24 cellular contexts compared by ENCODE assay signal in the genomic region with DNA sequence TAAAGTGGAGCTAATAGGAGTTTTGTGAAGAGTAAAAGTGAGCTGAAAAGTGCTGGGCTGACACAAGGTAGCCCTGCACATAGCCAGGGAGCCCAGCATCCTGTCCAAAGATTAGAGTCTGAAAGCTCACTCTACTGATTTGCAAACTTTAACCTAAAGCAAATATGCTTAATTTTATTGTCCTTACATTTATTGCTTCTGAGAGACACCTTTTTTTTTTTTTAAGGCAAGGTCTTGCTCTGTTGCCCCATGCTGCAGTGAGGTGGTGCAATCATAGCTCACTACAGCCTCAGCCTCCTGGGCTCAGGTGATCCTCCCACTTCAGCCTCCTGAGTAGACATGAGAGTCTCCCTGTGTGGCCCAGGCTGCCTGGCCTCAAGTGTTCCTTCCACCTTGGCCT. TPM values are rescaled to one million over a fixed set of nuclear protein-coding genes. Genes with fewer than 3 reads are reported as not detected.
DNase-seq lines count a peak whose midpoint lies in the region; ATAC-seq, FAIRE-seq and TF ChIP-seq lines count a peak whose summit lies in the region.
"Had no signal": no experiment of that assay in that cellular context is flagged by ENCODE, and none has a peak within 500 bp of the region (broad histone marks: within the 10 kb centered on the region; RNA-seq: fewer than 3 reads in every experiment).

No MANE protein-coding gene starts in this region.

- in situ Hi-C loops in HepG2 (cut with HindIII; ENCODE audit: extremely low pct_ligation_motif_present, low pct_unique_long_range_greater_than_20kb): no loop called here
- in situ Hi-C loops in transverse colon (cut with MboI; ENCODE audit: low pct_ligation_motif_present in 1 of 4, low pct_unique_long_range_greater_than_20kb in 1 of 4, low sequenced_read_pairs in 3 of 4): no loop called here

- H3K4me2 ChIP-seq in HepG2 (ENCODE audit: low read depth, low read length): no peak overlapping the region

- H3K36me3 ChIP-seq in HepG2 (replicated peaks in 1 of 2; ENCODE audit: control insufficient read depth in 1 of 2, insufficient read depth in 2 of 2, low read length in 2 of 2) (peaks cover 1 to 10% of the 10 kb centered on the region in 2 experiments; a peak in 1 of 5 replicates), right lobe of liver (peaks cover 0 to 18% (median 3%) of the 10 kb centered on the region in 4 donors), kidney (ENCODE audit: control insufficient read depth in 1 of 2, insufficient read depth in 2 of 2, low read length in 2 of 2) (peaks cover 3 to 7% of the 10 kb centered on the region in 2 donors), transverse colon (peaks cover 0 to 12% (median 3%) of the 10 kb centered on the region in 4 donors)

- peaks cover 27% of the 10 kb centered on the region for H3K4me1 ChIP-seq in HepG2 (ENCODE audit: insufficient read depth, low read length)
- peaks cover 0 to 32% (median 8%) of the 10 kb centered on the region in 4 donors for H3K4me1 ChIP-seq in right lobe of liver
- H3K4me1 ChIP-seq in kidney (ENCODE audit: control insufficient read depth in 1 of 2, insufficient read depth in 1 of 2, low read depth in 1 of 2, low read length in 2 of 2): peaks cover 31 to 34% of the 10 kb centered on the region in 2 donors
- peaks cover 19 to 50% (median 42%) of the 10 kb centered on the region in 4 donors for H3K4me1 ChIP-seq in transverse colon

- peak; percentile 60 for ATAC-seq in HepG2
- no peak for ATAC-seq in right lobe of liver
- no peak for ATAC-seq in GM21825 (IDR thresholded peaks at IDR 0.05; ENCODE audit: unreplicated experiment)
- ATAC-seq: CD8-positive, alpha-beta T cell; HCT116 had no signal

- POLR2A ChIA-PET in HepG2 (lab: Yijun Ruan, JAX) (interaction anchor here (0.7 to 1.6 kb wide), 2 partner anchors 16 to 122 kb away, joined by 3 to 4 read pairs; a partner anchor contains a TSS), RWPE1 (lab: Yijun Ruan, JAX; ENCODE audit: low non-redundant PET) (no interaction called here)

- no peak for TF ChIP-seq POLR2A in HepG2 (IDR thresholded peaks at IDR 0.05; ENCODE audit: insufficient read depth in 1 of 2, low read depth in 2 of 2, low read length in 2 of 2)
- TF ChIP-seq POLR2A in right lobe of liver (IDR thresholded peaks at IDR 0.05): no peak
- no peak for TF ChIP-seq POLR2A in transverse colon (IDR thresholded peaks at IDR 0.05)

- H3K9ac ChIP-seq in HepG2 (ENCODE audit: insufficient read depth, low read depth, low read length) (no peak overlapping the region), kidney (ENCODE audit: low read length in 2 of 2) (no peak overlapping the region)

- intact Hi-C loops in HepG2 (cut with micrococcal nuclease; ENCODE audit: unreplicated experiment) (no loop called here), right lobe of liver (cut with DNase I) (no loop called here), kidney (cut with DNase I) (no loop called here), transverse colon (cut with DNase I; ENCODE audit: low total_unique reads) (loop anchor here (10.0 kb wide), 1 partner anchor 47 kb away; a partner anchor contains a TSS)

- TF ChIP-seq RAD21 in HepG2 (CRISPR knock-in tag; IDR thresholded peaks at IDR 0.05): no peak

- no peak for TF ChIP-seq EP300 in HepG2 (IDR thresholded peaks at IDR 0.05; ENCODE audit: low read depth in 2 of 2, low read length in 2 of 2)
- TF ChIP-seq EP300 in HepG2 (CRISPR knock-in tag; IDR thresholded peaks at IDR 0.05; ENCODE audit: borderline replicate concordance): no peak
- no peak for TF ChIP-seq EP300 in transverse colon (IDR thresholded peaks at IDR 0.05; ENCODE audit: low read depth)

- H3K9me3 ChIP-seq in HepG2 (ENCODE audit: low read length) (no peaks in the 10 kb centered on the region), right lobe of liver (no peaks in the 10 kb centered on the region), kidney (ENCODE audit: control insufficient read depth in 1 of 2, low read length in 2 of 2) (no peaks in the 10 kb centered on the region), transverse colon (no peaks in the 10 kb centered on the region)

- TF ChIP-seq CTCF in HepG2 (CRISPR knock-in tag; IDR thresholded peaks at IDR 0.05) (no peak), right lobe of liver (IDR thresholded peaks at IDR 0.05) (no peak), RWPE1 (conservative IDR thresholded peaks at IDR 0.05; ENCODE audit: low read depth) (no peak), kidney (IDR thresholded peaks at IDR 0.05; ENCODE audit: borderline replicate concordance, extremely low read depth, insufficient read depth) (no peak), transverse colon (IDR thresholded peaks at IDR 0.05) (no peak)

- CTCF ChIA-PET in HepG2 (lab: Yijun Ruan, JAX; ENCODE audit: low intra/inter-chr PET ratio, low total read pairs): no interaction called here
- CTCF ChIA-PET in RWPE1 (lab: Yijun Ruan, JAX): interaction anchor here (0.6 kb wide), 1 partner anchor 14 kb away, joined by 4 read pairs; no protein-coding TSS in a partner anchor

- no peaks in the 10 kb centered on the region for H3K79me2 ChIP-seq in HepG2 (ENCODE audit: insufficient read depth, low read length)

- H4K20me1 ChIP-seq in HepG2 (ENCODE audit: insufficient read depth, low read length): no peaks in the 10 kb centered on the region

- no TSS peak for BruUV-seq in HepG2 (replicated peaks; lab: Mats Ljungman, UMichigan)

- H2AFZ ChIP-seq in HepG2 (ENCODE audit: low read length): no peak overlapping the region

- H3K27ac ChIP-seq in HepG2 (ENCODE audit: extremely low read length, insufficient read depth, low read length) (peak overlapping the region; percentile 10), right lobe of liver (no peak overlapping the region), RWPE1 (0 out of 2 replicates have a peak overlapping the region, but pooled peaks have one; percentile 23), kidney (ENCODE audit: low read depth in 2 of 2, low read length in 2 of 2) (peak overlapping the region; percentile 33 to 63), transverse colon (peak overlapping the region; percentile 57 to 78 (median 74))
- H3K27ac ChIP-seq: C4-2B had no signal

- DNase-seq in HepG2 (ENCODE audit: low spot score) (no peak), right lobe of liver (no peak), RWPE1 (ENCODE audit: low spot score) (no peak), kidney (no peak), transverse colon (peak; percentile 34), MV-4-11 (lab: John Stamatoyannopoulos, UW) (no peak), pons (ENCODE audit: low spot score) (no peak)
- DNase-seq: AML-193; CD8-positive, alpha-beta T cell; DMS79 treated with DMSO at 0.1 percent for 48 hours; GF-D8; KBM-7; NCI-H1105 treated with DMSO at 0.1 percent for 48 hours; NCI-H146; NCI-H1930; NCI-H2107; NCI-H446; NCI-H526; SHP77 treated with DMSO at 0.1 percent for 48 hours had no signal

- H3K4me3 ChIP-seq in HepG2 (replicated peaks in 1 of 3; ENCODE audit: insufficient read depth in 1 of 3, low read depth in 2 of 3, low read length in 3 of 3) (no peak overlapping the region), right lobe of liver (no peak overlapping the region), kidney (ENCODE audit: low read length in 2 of 2) (no peak overlapping the region), transverse colon (no peak overlapping the region)

- FAIRE-seq in HepG2 (lab: Jason Lieb, UNC) (no peak), kidney (lab: Jason Lieb, UNC) (no peak)
- FAIRE-seq: A204.1, GM12891 had no signal

- H3K27me3 ChIP-seq in HepG2 (ENCODE audit: control insufficient read depth in 1 of 2, insufficient read depth in 2 of 2, low read length in 2 of 2) (no peaks in the 10 kb centered on the region), right lobe of liver (no peaks in the 10 kb centered on the region), transverse colon (no peaks in the 10 kb centered on the region)

RNA-seq across cellular contexts. Expression of a gene that starts 16.5 kb away (rescaled TPM):
- 34.3 and 59.7 TPM in 2 replicates for total RNA-seq in HepG2 (2016; rRNA removed; fragmentation: Illumina TruSeq; extraction: Trizol)
- total RNA-seq in HepG2 (2016; cell fraction: cytosol; rRNA removed; fragmentation: Illumina TruSeq; extraction: Trizol; ENCODE audit: low read depth): 11.6 and 14.9 TPM in 2 replicates
- total RNA-seq in HepG2 (2016; cell fraction: insoluble cytoplasmic fraction; rRNA removed; fragmentation: Illumina TruSeq; extraction: Trizol): 39.1 and 57.7 TPM in 2 replicates
- 12.2 and 18.3 TPM in 2 replicates for total RNA-seq in HepG2 (2016; cell fraction: membrane; rRNA removed; fragmentation: Illumina TruSeq; extraction: Trizol)
- total RNA-seq in HepG2 (2016; cell fraction: nucleus; rRNA removed; fragmentation: Illumina TruSeq; extraction: Trizol): 32.4 and 38.4 TPM in 2 replicates
- 54.7 and 61.2 TPM in 2 replicates for polyA plus RNA-seq in HepG2 (2011; rRNA removed)
- polyA plus RNA-seq in HepG2 (2011; cell fraction: cytosol; rRNA removed): 57.4 and 63.3 TPM in 2 replicates
- 31.0 and 32.2 TPM in 2 replicates for polyA plus RNA-seq in HepG2 (2011; cell fraction: nucleus; rRNA removed)
- 28.7 and 43.7 TPM in 2 replicates for polyA plus RNA-seq in HepG2 (2012)
- 12.4 and 14.4 TPM in 2 replicates for polyA plus RNA-seq in HepG2 (2016; cell fraction: cytosol; fragmentation: Illumina TruSeq; extraction: Trizol; ENCODE audit: low read depth)
- 29.5 and 43.0 TPM in 2 replicates for polyA plus RNA-seq in HepG2 (2016; cell fraction: insoluble cytoplasmic fraction; fragmentation: Illumina TruSeq; extraction: Trizol; ENCODE audit: low read depth)
- 12.9 and 15.3 TPM in 2 replicates for polyA plus RNA-seq in HepG2 (2016; cell fraction: membrane; fragmentation: Illumina TruSeq; extraction: Trizol; ENCODE audit: low read depth)
- 45.3 and 49.9 TPM in 2 replicates for polyA plus RNA-seq in HepG2 (2016; cell fraction: nucleus; fragmentation: Illumina TruSeq; extraction: Trizol; ENCODE audit: insufficient read depth, low read depth)
- polyA minus RNA-seq in HepG2 (2011; rRNA and poly(A)+ RNA removed; ENCODE audit: low replicate concordance): 38.9 and 110 TPM in 2 replicates
- polyA minus RNA-seq in HepG2 (2011; cell fraction: cytosol; rRNA and poly(A)+ RNA removed): 16.2 and 23.4 TPM in 2 replicates
- 25.5 and 28.5 TPM in 2 replicates for polyA minus RNA-seq in HepG2 (2011; cell fraction: nucleus; rRNA and poly(A)+ RNA removed)
- 100 to 1,000 TPM in 3 of 6 experiments, 10 to 100 TPM in 3; 74.0 to 141 (median 103) TPM for total RNA-seq in right lobe of liver
- total RNA-seq in kidney: 296 TPM
- polyA plus RNA-seq in kidney (ENCODE audit: insufficient read depth, low read depth, low replicate concordance): 545 TPM
- 100 to 1,000 TPM in 3 of 4 donors, 10 to 100 TPM in 1; 84.4 to 387 (median 220) TPM for total RNA-seq in transverse colon

RNA-seq across cellular contexts. Expression of a gene that starts 50.8 kb away (rescaled TPM):
- total RNA-seq in HepG2 (2016; rRNA removed; fragmentation: Illumina TruSeq; extraction: Trizol): 38.5 and 52.7 TPM in 2 replicates
- 7.1 and 9.1 TPM in 2 replicates for total RNA-seq in HepG2 (2016; cell fraction: cytosol; rRNA removed; fragmentation: Illumina TruSeq; extraction: Trizol; ENCODE audit: low read depth)
- 38.4 and 54.3 TPM in 2 replicates for total RNA-seq in HepG2 (2016; cell fraction: insoluble cytoplasmic fraction; rRNA removed; fragmentation: Illumina TruSeq; extraction: Trizol)
- 14.3 and 17.8 TPM in 2 replicates for total RNA-seq in HepG2 (2016; cell fraction: membrane; rRNA removed; fragmentation: Illumina TruSeq; extraction: Trizol)
- total RNA-seq in HepG2 (2016; cell fraction: nucleus; rRNA removed; fragmentation: Illumina TruSeq; extraction: Trizol): 19.4 and 21.3 TPM in 2 replicates
- 17.1 and 27.5 TPM in 2 replicates for polyA plus RNA-seq in HepG2 (2011; rRNA removed)
- polyA plus RNA-seq in HepG2 (2011; cell fraction: cytosol; rRNA removed): 11.1 and 19.0 TPM in 2 replicates
- 6.4 and 7.2 TPM in 2 replicates for polyA plus RNA-seq in HepG2 (2011; cell fraction: nucleus; rRNA removed)
- 17.1 and 26.3 TPM in 2 replicates for polyA plus RNA-seq in HepG2 (2012)
- polyA plus RNA-seq in HepG2 (2016; cell fraction: cytosol; fragmentation: Illumina TruSeq; extraction: Trizol; ENCODE audit: low read depth): 3.8 and 4.1 TPM in 2 replicates
- 44.3 and 45.9 TPM in 2 replicates for polyA plus RNA-seq in HepG2 (2016; cell fraction: insoluble cytoplasmic fraction; fragmentation: Illumina TruSeq; extraction: Trizol; ENCODE audit: low read depth)
- 9.1 and 10.6 TPM in 2 replicates for polyA plus RNA-seq in HepG2 (2016; cell fraction: membrane; fragmentation: Illumina TruSeq; extraction: Trizol; ENCODE audit: low read depth)
- polyA plus RNA-seq in HepG2 (2016; cell fraction: nucleus; fragmentation: Illumina TruSeq; extraction: Trizol; ENCODE audit: insufficient read depth, low read depth): 19.2 and 22.1 TPM in 2 replicates
- 23.3 and 82.5 TPM in 2 replicates for polyA minus RNA-seq in HepG2 (2011; rRNA and poly(A)+ RNA removed; ENCODE audit: low replicate concordance)
- 19.5 and 19.6 TPM in 2 replicates for polyA minus RNA-seq in HepG2 (2011; cell fraction: cytosol; rRNA and poly(A)+ RNA removed)
- polyA minus RNA-seq in HepG2 (2011; cell fraction: nucleus; rRNA and poly(A)+ RNA removed): 14.4 and 23.9 TPM in 2 replicates
- 100 to 1,000 TPM in 3 of 6 experiments, 10 to 100 TPM in 3; 69.7 to 139 (median 93.8) TPM for total RNA-seq in right lobe of liver
- total RNA-seq in kidney: 70.7 TPM
- polyA plus RNA-seq in kidney (ENCODE audit: insufficient read depth, low read depth, low replicate concordance): 77.2 TPM
- total RNA-seq in transverse colon: 100 to 1,000 TPM in 1 of 4 donors, 10 to 100 TPM in 3; 15.3 to 103 (median 59.5) TPM

Comparison
In these comparisons a context has a peak if more than half of its experiments do, and no peak if none do; other contexts are left out.
1. H3K27ac ChIP-seq: peak in HepG2 (single experiment), RWPE1 (single experiment), kidney (2 of 2) and transverse colon (4 of 4); none in right lobe of liver (0 of 3).